8 cellular contexts compared by ENCODE assay signal in genomic region chr17:1629647-1630310, GRCh38. TPM values are rescaled to one million over a fixed set of nuclear protein-coding genes. Genes with fewer than 3 reads are reported as not detected.
A peak's percentile ranks its signal among the peaks of the same experiment; 100 is the strongest.
DNase-seq lines count a peak whose midpoint lies in the region; ATAC-seq and TF ChIP-seq lines count a peak whose summit lies in the region.

No MANE protein-coding gene starts in this region.

- H3K9me3 Mint-ChIP-seq in activated CD4-positive, alpha-beta memory T cell treated with anti-CD3 and anti-CD28 coated beads, Interleukin-2, amount 10 ng/mL, durations not matched to agents 7 days and 5 days: no peaks in the 10 kb centered on the region
- H3K9me3 Mint-ChIP-seq in effector memory CD8-positive, alpha-beta T cell: no peaks in the 10 kb centered on the region

- CTCF ChIA-PET in GM10248 (lab: Yijun Ruan, JAX): interaction anchor here (0.6 to 7.3 kb wide), 37 partner anchors 8 to 369 kb away, joined by 3 to 109 read pairs (median 4); partner anchors contain the start of genes INPP5K, MYO1C, RILP and SCARF1
- CTCF ChIA-PET in activated CD4-positive, alpha-beta memory T cell treated with anti-CD3 and anti-CD28 coated beads, Interleukin-2, amount 10 ng/mL, durations not matched to agents 7 days and 5 days (lab: Charles Lee): interaction anchor here (0.5 to 4.5 kb wide), 15 partner anchors 9 to 438 kb away, joined by 3 to 33 read pairs (median 4); partner anchors contain the start of genes INPP5K and RILP

- H3K36me3 Mint-ChIP-seq in activated CD4-positive, alpha-beta memory T cell treated with anti-CD3 and anti-CD28 coated beads, Interleukin-2, amount 10 ng/mL, durations not matched to agents 7 days and 5 days (ENCODE audit: low read depth): no peaks in the 10 kb centered on the region
- peaks cover 20% of the 10 kb centered on the region for H3K36me3 Mint-ChIP-seq in effector memory CD8-positive, alpha-beta T cell (ENCODE audit: insufficient read depth)

- TF ChIP-seq CTCF in GM10248 (IDR thresholded peaks at IDR 0.05; ENCODE audit: control extremely low read depth, extremely low read depth, low read depth, missing control alignments): peak; percentile 85
- TF ChIP-seq CTCF in mucosa of descending colon (IDR thresholded peaks at IDR 0.05): peak; percentile 71

- H3K4me3 Mint-ChIP-seq in activated CD4-positive, alpha-beta memory T cell treated with anti-CD3 and anti-CD28 coated beads, Interleukin-2, amount 10 ng/mL, durations not matched to agents 7 days and 5 days: peak overlapping the region; percentile 82
- H3K4me3 Mint-ChIP-seq in effector memory CD8-positive, alpha-beta T cell: peak overlapping the region; percentile 79 to 100

- intact Hi-C loops in mucosa of descending colon (cut with DNase I, micrococcal nuclease): loop anchor here (2.0 to 5.0 kb wide), 2 partner anchors 52 to 57 kb away; no protein-coding TSS in a partner anchor

- peak overlapping the region; percentile 60 for H3K27ac Mint-ChIP-seq in activated CD4-positive, alpha-beta memory T cell treated with anti-CD3 and anti-CD28 coated beads, Interleukin-2, amount 10 ng/mL, durations not matched to agents 7 days and 5 days
- peak overlapping the region; percentile 90 to 98 for H3K27ac Mint-ChIP-seq in effector memory CD8-positive, alpha-beta T cell

- peaks cover 3% of the 10 kb centered on the region for H3K36me3 ChIP-seq in mucosa of descending colon (ENCODE audit: low read depth)

- peaks cover 17% of the 10 kb centered on the region for H3K4me1 Mint-ChIP-seq in activated CD4-positive, alpha-beta memory T cell treated with anti-CD3 and anti-CD28 coated beads, Interleukin-2, amount 10 ng/mL, durations not matched to agents 7 days and 5 days
- peaks cover 10 to 14% of the 10 kb centered on the region in 2 donors for H3K4me1 Mint-ChIP-seq in effector memory CD8-positive, alpha-beta T cell (ENCODE audit: low read depth in 2 of 2)

- H3K9me3 ChIP-seq in mucosa of descending colon: no peaks in the 10 kb centered on the region

- H3K4me1 ChIP-seq in mucosa of descending colon (ENCODE audit: low read depth): peaks cover 6% of the 10 kb centered on the region

- H3K27me3 Mint-ChIP-seq in activated CD4-positive, alpha-beta memory T cell treated with anti-CD3 and anti-CD28 coated beads, Interleukin-2, amount 10 ng/mL, durations not matched to agents 7 days and 5 days: peaks cover 39% of the 10 kb centered on the region
- peaks cover 6 to 19% of the 10 kb centered on the region in 2 donors for H3K27me3 Mint-ChIP-seq in effector memory CD8-positive, alpha-beta T cell

- POLR2A ChIA-PET in GM10248 (lab: Yijun Ruan, JAX): interaction anchor here (0.7 to 1.7 kb wide), 2 partner anchors 10 to 55 kb away, joined by 5 to 7 read pairs; no protein-coding TSS in a partner anchor
- POLR2A ChIA-PET in activated CD4-positive, alpha-beta memory T cell treated with anti-CD3 and anti-CD28 coated beads, Interleukin-2, amount 10 ng/mL, durations not matched to agents 7 days and 5 days (lab: Charles Lee): interaction anchor here (0.6 to 2.4 kb wide), 7 partner anchors 9 to 113 kb away, joined by 3 to 13 read pairs (median 4); partner anchors contain the start of genes INPP5K and RILP

- ATAC-seq in effector memory CD8-positive, alpha-beta T cell (replicated peaks): peak; percentile 30
- ATAC-seq in mucosa of descending colon: peak; percentile 41
- no peak for ATAC-seq in HG02973 (IDR thresholded peaks at IDR 0.05; ENCODE audit: unreplicated experiment)

- DNase-seq in GM10248 (ENCODE audit: extremely low spot score) (peak; percentile 77), NCI-H1694 treated with DMSO at 0.1 percent for 48 hours (lab: John Stamatoyannopoulos, UW) (peak; percentile 30), mucosa of descending colon (peak; percentile 85 to 90 (median 86)), NCI-H2029 treated with DMSO at 0.1 percent for 48 hours (lab: John Stamatoyannopoulos, UW) (no peak)
- peak; percentile 82 for DNase-seq in activated CD4-positive, alpha-beta memory T cell treated with anti-CD3 and anti-CD28 coated beads, Interleukin-2, amount 10 ng/mL, durations not matched to agents 7 days and 5 days
- peak; percentile 69 to 74 (median 71) for DNase-seq in effector memory CD8-positive, alpha-beta T cell
- DNase-seq in stimulated activated CD8-positive, alpha-beta memory T cell treated with anti-CD3 and anti-CD28 coated beads, Interleukin-7, amount 100 ng/mL, for 4 hours (ENCODE audit: low read depth in 2 of 2): peak; percentile 52 to 64

- peak overlapping the region; percentile 50 for H3K4me3 ChIP-seq in mucosa of descending colon

RNA-seq across cellular contexts. Expression of gene SLC43A2, which starts 1.1 kb away (rescaled TPM):
- under 1 TPM; 0.73 to 0.85 TPM for total RNA-seq in activated CD4-positive, alpha-beta memory T cell treated with anti-CD3 and anti-CD28 coated beads, Interleukin-2, amount 10 ng/mL, durations not matched to agents 7 days and 5 days
- 10 to 100 TPM; 12.7 to 30.8 (median 23.7) TPM for total RNA-seq in mucosa of descending colon

RNA-seq across cellular contexts. Expression of gene SCARF1, which starts 15.8 kb away (rescaled TPM):
- total RNA-seq in activated CD4-positive, alpha-beta memory T cell treated with anti-CD3 and anti-CD28 coated beads, Interleukin-2, amount 10 ng/mL, durations not matched to agents 7 days and 5 days: 1 to 10 TPM; 2.8 to 3.2 TPM
- 10 to 100 TPM; 13.1 to 17.8 (median 14.8) TPM for total RNA-seq in mucosa of descending colon

RNA-seq across cellular contexts. Expression of gene RILP, which starts 19.9 kb away (rescaled TPM):
- 1 to 10 TPM; 7.5 to 8.7 TPM for total RNA-seq in activated CD4-positive, alpha-beta memory T cell treated with anti-CD3 and anti-CD28 coated beads, Interleukin-2, amount 10 ng/mL, durations not matched to agents 7 days and 5 days
- total RNA-seq in mucosa of descending colon: 10 to 100 TPM; 33.3 to 71.6 (median 41.0) TPM

RNA-seq across cellular contexts. Expression of gene PRPF8, which starts 54.9 kb away (rescaled TPM):
- total RNA-seq in activated CD4-positive, alpha-beta memory T cell treated with anti-CD3 and anti-CD28 coated beads, Interleukin-2, amount 10 ng/mL, durations not matched to agents 7 days and 5 days: 100 to 1,000 TPM; 264 to 267 TPM
- total RNA-seq in mucosa of descending colon: 100 to 1,000 TPM; 214 to 238 (median 222) TPM

Comparison
In these comparisons a context has a peak if more than half of its experiments do, and no peak if none do; other contexts are left out.
1. RNA of gene SLC43A2, which starts 1.1 kb away (total RNA-seq): 12.7 to 30.8 TPM in mucosa of descending colon; 0.73 to 0.85 TPM in activated CD4-positive, alpha-beta memory T cell treated with anti-CD3 and anti-CD28 coated beads, Interleukin-2, amount 10 ng/mL, durations not matched to agents 7 days and 5 days; every median in the first group is over 4 times any median in the second.